Comparison of ENCODE assay signal across 9 cellular contexts in genomic region chr3:31704651-31705179, GRCh38.
DNase-seq lines count a peak whose midpoint lies in the region; ATAC-seq, FAIRE-seq and TF ChIP-seq lines count a peak whose summit lies in the region.
"Had no signal": no experiment of that assay in that cellular context is flagged by ENCODE, and none has a peak within 500 bp of the region (broad histone marks: within the 10 kb centered on the region; RNA-seq: fewer than 3 reads in every experiment).

No MANE protein-coding gene starts in this region.

- H3K9me3 Mint-ChIP-seq in stimulated activated memory B cell treated with anti-CD40 and anti-IgM and Interleukin-4, amounts not matched to agents 10 μg/mL and 1 μg/mL and 100 μg/mL, for 72 hours: no peaks in the 10 kb centered on the region

- no peaks in the 10 kb centered on the region for H3K27me3 ChIP-seq in foreskin keratinocyte

- peak overlapping the region; percentile 6 for H3K27ac ChIP-seq in foreskin keratinocyte

- no peak overlapping the region for H3K4me3 Mint-ChIP-seq in stimulated activated memory B cell treated with anti-CD40 and anti-IgM and Interleukin-4, amounts not matched to agents 10 μg/mL and 1 μg/mL and 100 μg/mL, for 72 hours

- TF ChIP-seq CTCF in foreskin keratinocyte (conservative IDR thresholded peaks at IDR 0.05): peak; percentile 37

- H3K4me1 ChIP-seq in foreskin keratinocyte: peaks cover 12% of the 10 kb centered on the region

- peak; percentile 88 for ATAC-seq in foreskin keratinocyte
- peak; percentile 63 for ATAC-seq in stimulated activated memory B cell treated with anti-CD40 and anti-IgM and Interleukin-4, amounts not matched to agents 10 μg/mL and 1 μg/mL and 100 μg/mL, for 72 hours
- ATAC-seq in GM18517 (IDR thresholded peaks at IDR 0.05; ENCODE audit: unreplicated experiment): no peak
- no peak for ATAC-seq in GM18519 (IDR thresholded peaks at IDR 0.05; ENCODE audit: low FRiP score, unreplicated experiment)
- no peak for ATAC-seq in HG03457 (IDR thresholded peaks at IDR 0.05; ENCODE audit: unreplicated experiment)

- FAIRE-seq in RCC 7860 (lab: Jason Lieb, UNC): peak; percentile 76
- FAIRE-seq: endometrium had no signal

- H3K27ac Mint-ChIP-seq in stimulated activated memory B cell treated with anti-CD40 and anti-IgM and Interleukin-4, amounts not matched to agents 10 μg/mL and 1 μg/mL and 100 μg/mL, for 72 hours: peak overlapping the region; percentile 91

- peaks cover 84% of the 10 kb centered on the region for H3K36me3 Mint-ChIP-seq in stimulated activated memory B cell treated with anti-CD40 and anti-IgM and Interleukin-4, amounts not matched to agents 10 μg/mL and 1 μg/mL and 100 μg/mL, for 72 hours

- peaks cover 43% of the 10 kb centered on the region for H3K4me1 Mint-ChIP-seq in stimulated activated memory B cell treated with anti-CD40 and anti-IgM and Interleukin-4, amounts not matched to agents 10 μg/mL and 1 μg/mL and 100 μg/mL, for 72 hours

- H3K27me3 Mint-ChIP-seq in stimulated activated memory B cell treated with anti-CD40 and anti-IgM and Interleukin-4, amounts not matched to agents 10 μg/mL and 1 μg/mL and 100 μg/mL, for 72 hours: no peaks in the 10 kb centered on the region

- DNase-seq in SIG-M5 treated with dmso at 0.1 percent for 504 hours (lab: John Stamatoyannopoulos, UW; ENCODE audit: unreplicated experiment) (peak; percentile 12), SIG-M5 (lab: John Stamatoyannopoulos, UW) (no peak), RCC 7860 (ENCODE audit: low spot score) (peak; percentile 50), foreskin keratinocyte (peak in 1 of 2 donors; percentile 58)

Comparison
In these comparisons a context has a peak if more than half of its experiments do, and no peak if none do; other contexts are left out.
1. ATAC-seq: peak in foreskin keratinocyte (single experiment) and stimulated activated memory B cell treated with anti-CD40 and anti-IgM and Interleukin-4, amounts not matched to agents 10 μg/mL and 1 μg/mL and 100 μg/mL, for 72 hours (single experiment); none in GM18517 (single experiment), GM18519 (single experiment) and HG03457 (single experiment).